ENCODE assay signal across 1 cellular context in the genomic region with DNA sequence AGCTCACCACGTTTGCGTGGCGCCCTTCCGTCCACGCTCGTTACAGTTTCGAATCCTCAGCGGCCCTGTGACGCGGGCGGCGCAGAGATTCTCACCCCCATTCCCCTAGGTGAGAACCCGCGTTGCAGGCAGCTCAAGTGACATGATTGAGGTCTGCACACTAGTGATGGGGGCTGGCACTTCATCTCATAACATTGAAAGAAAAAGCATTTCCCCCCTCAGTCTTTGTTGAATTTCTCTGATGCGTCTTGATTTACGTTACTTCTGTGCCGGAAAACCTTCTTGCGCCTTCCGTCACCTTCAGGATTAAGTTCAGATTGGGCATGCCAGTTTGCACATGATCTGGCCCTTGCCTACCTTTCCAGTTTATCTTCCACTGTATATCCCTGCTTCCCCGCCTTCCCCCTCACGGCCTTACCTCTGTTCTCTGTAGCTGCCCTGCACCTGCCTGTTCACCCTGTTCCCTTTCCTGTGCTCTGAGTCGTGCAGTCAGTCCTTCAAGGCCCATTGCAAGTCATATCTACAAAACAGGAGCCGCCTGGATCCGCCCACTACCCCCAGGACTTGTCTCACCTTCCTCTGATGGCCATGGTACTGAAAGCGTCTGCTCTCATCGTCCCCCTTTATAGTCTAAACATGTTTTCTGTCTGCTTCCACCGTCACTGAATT.
TF ChIP-seq lines count a peak whose summit lies in the region.

No MANE protein-coding gene starts in this region.

TF ChIP-seq in K562, 482 proteins besides CTCF, POLR2A, EP300 and RAD21 (continued from another document):
- TF ChIP-seq, protein P1, sequence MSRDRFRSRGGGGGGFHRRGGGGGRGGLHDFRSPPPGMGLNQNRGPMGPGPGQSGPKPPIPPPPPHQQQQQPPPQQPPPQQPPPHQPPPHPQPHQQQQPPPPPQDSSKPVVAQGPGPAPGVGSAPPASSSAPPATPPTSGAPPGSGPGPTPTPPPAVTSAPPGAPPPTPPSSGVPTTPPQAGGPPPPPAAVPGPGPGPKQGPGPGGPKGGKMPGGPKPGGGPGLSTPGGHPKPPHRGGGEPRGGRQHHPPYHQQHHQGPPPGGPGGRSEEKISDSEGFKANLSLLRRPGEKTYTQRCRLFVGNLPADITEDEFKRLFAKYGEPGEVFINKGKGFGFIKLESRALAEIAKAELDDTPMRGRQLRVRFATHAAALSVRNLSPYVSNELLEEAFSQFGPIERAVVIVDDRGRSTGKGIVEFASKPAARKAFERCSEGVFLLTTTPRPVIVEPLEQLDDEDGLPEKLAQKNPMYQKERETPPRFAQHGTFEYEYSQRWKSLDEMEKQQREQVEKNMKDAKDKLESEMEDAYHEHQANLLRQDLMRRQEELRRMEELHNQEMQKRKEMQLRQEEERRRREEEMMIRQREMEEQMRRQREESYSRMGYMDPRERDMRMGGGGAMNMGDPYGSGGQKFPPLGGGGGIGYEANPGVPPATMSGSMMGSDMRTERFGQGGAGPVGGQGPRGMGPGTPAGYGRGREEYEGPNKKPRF (IDR thresholded peaks at IDR 0.05; ENCODE audit: low read depth, low read length), result no peak
- TF ChIP-seq PCBP2 (IDR thresholded peaks at IDR 0.05; ENCODE audit: low read depth, low read length, poor library complexity, severe bottlenecking) (no peak), TCF3 (CRISPR knock-in tag; IDR thresholded peaks at IDR 0.05) (0 out of 2 replicates have a peak, but pooled peaks have one; percentile 9), ZNF124 (CRISPR knock-in tag; IDR thresholded peaks at IDR 0.05) (no peak), BHLHE40 (IDR thresholded peaks at IDR 0.05; ENCODE audit: low read length) (no peak), WHSC1 (IDR thresholded peaks at IDR 0.05; ENCODE audit: low read length) (no peak), MBD2 (IDR thresholded peaks at IDR 0.05; ENCODE audit: borderline replicate concordance, low read depth) (no peak), XRCC3 (IDR thresholded peaks at IDR 0.05) (no peak), CBX8 (IDR thresholded peaks at IDR 0.05; ENCODE audit: borderline replicate concordance, extremely low read depth, low read depth, low read length, poor library complexity, severe bottlenecking) (no peak), CHD1 (IDR thresholded peaks at IDR 0.05; ENCODE audit: low read length) (no peak), TBP (optimal IDR thresholded peaks at IDR 0.05; ENCODE audit: low read depth, low read length) (no peak), KDM4B (IDR thresholded peaks at IDR 0.05; ENCODE audit: borderline replicate concordance in 2 of 2, low read depth in 1 of 2) (no peak), ZFX (CRISPR knock-in tag; IDR thresholded peaks at IDR 0.05) (no peak), MIER1 (IDR thresholded peaks at IDR 0.05; ENCODE audit: low read depth) (no peak), MYNN (IDR thresholded peaks at IDR 0.05) (no peak), MYNN (CRISPR knock-in tag; IDR thresholded peaks at IDR 0.05) (no peak), CBX5 (IDR thresholded peaks at IDR 0.05; ENCODE audit: borderline replicate concordance, low read depth) (no peak), MCM7 (IDR thresholded peaks at IDR 0.05) (no peak), ZNF780A (CRISPR knock-in tag; IDR thresholded peaks at IDR 0.05) (no peak), ZBED1 (IDR thresholded peaks at IDR 0.05) (no peak), CBFA2T2 (conservative IDR thresholded peaks at IDR 0.05) (no peak), PCBP1 (IDR thresholded peaks at IDR 0.05; ENCODE audit: low read depth, low read length, poor library complexity, severe bottlenecking) (no peak), EGR1 (conservative IDR thresholded peaks at IDR 0.05) (peak; percentile 18; the same call in 1 of the 2 replicates), ZNF561 (CRISPR knock-in tag; conservative IDR thresholded peaks at IDR 0.05) (no peak), ELF2 (CRISPR knock-in tag; IDR thresholded peaks at IDR 0.05) (no peak), FOXA1 (IDR thresholded peaks at IDR 0.05; ENCODE audit: borderline replicate concordance) (no peak), ZNF3 (CRISPR knock-in tag; IDR thresholded peaks at IDR 0.05) (no peak), ZKSCAN3 (CRISPR knock-in tag; IDR thresholded peaks at IDR 0.05) (no peak), ZNF445 (CRISPR knock-in tag; IDR thresholded peaks at IDR 0.05; ENCODE audit: low read depth) (no peak), POLR2B (IDR thresholded peaks at IDR 0.05; ENCODE audit: low read depth, partially characterized antibody) (peak; percentile 53)
- TF ChIP-seq, protein P2, sequence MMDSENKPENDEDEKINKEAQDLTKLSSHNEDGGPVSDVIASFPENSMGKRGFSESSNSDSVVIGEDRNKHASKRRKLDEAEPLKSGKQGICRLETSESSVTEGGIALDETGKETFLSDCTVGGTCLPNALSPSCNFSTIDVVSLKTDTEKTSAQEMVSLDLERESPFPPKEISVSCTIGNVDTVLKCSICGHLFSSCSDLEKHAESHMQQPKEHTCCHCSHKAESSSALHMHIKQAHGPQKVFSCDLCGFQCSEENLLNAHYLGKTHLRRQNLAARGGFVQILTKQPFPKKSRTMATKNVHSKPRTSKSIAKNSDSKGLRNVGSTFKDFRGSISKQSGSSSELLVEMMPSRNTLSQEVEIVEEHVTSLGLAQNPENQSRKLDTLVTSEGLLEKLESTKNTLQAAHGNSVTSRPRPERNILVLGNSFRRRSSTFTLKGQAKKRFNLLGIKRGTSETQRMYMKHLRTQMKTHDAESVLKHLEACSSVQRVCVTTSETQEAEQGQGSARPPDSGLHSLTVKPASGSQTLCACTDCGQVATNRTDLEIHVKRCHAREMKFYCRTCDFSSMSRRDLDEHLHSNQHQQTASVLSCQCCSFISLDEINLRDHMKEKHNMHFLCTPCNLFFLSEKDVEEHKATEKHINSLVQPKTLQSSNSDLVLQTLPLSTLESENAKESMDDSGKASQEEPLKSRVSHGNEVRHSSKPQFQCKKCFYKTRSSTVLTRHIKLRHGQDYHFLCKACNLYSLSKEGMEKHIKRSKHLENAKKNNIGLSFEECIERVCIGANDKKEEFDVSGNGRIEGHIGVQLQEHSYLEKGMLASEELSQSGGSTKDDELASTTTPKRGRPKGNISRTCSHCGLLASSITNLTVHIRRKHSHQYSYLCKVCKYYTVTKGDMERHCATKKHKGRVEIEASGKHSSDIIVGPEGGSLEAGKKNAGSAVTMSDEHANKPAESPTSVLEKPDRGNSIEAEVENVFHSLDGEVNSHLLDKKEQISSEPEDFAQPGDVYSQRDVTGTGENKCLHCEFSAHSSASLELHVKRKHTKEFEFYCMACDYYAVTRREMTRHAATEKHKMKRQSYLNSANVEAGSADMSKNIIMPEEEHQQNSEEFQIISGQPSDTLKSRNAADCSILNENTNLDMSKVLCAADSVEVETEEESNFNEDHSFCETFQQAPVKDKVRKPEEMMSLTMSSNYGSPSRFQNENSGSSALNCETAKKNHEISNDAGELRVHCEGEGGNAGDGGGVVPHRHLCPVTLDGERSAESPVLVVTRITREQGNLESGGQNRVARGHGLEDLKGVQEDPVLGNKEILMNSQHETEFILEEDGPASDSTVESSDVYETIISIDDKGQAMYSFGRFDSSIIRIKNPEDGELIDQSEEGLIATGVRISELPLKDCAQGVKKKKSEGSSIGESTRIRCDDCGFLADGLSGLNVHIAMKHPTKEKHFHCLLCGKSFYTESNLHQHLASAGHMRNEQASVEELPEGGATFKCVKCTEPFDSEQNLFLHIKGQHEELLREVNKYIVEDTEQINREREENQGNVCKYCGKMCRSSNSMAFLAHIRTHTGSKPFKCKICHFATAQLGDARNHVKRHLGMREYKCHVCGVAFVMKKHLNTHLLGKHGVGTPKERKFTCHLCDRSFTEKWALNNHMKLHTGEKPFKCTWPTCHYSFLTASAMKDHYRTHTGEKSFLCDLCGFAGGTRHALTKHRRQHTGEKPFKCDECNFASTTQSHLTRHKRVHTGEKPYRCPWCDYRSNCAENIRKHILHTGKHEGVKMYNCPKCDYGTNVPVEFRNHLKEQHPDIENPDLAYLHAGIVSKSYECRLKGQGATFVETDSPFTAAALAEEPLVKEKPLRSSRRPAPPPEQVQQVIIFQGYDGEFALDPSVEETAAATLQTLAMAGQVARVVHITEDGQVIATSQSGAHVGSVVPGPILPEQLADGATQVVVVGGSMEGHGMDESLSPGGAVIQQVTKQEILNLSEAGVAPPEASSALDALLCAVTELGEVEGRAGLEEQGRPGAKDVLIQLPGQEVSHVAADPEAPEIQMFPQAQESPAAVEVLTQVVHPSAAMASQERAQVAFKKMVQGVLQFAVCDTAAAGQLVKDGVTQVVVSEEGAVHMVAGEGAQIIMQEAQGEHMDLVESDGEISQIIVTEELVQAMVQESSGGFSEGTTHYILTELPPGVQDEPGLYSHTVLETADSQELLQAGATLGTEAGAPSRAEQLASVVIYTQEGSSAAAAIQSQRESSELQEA (IDR thresholded peaks at IDR 0.05; ENCODE audit: low read depth), result no peak
- TF ChIP-seq, protein P3, sequence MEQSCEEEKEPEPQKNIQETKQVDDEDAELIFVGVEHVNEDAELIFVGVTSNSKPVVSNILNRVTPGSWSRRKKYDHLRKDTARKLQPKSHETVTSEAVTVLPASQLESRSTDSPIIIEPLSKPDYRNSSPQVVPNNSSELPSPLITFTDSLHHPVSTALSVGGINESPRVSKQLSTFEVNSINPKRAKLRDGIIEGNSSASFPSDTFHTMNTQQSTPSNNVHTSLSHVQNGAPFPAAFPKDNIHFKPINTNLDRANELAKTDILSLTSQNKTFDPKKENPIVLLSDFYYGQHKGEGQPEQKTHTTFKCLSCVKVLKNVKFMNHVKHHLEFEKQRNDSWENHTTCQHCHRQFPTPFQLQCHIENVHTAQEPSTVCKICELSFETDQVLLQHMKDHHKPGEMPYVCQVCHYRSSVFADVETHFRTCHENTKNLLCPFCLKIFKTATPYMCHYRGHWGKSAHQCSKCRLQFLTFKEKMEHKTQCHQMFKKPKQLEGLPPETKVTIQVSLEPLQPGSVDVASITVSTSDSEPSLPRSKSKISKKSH (CRISPR knock-in tag; IDR thresholded peaks at IDR 0.05), result no peak
- TF ChIP-seq, protein P4, sequence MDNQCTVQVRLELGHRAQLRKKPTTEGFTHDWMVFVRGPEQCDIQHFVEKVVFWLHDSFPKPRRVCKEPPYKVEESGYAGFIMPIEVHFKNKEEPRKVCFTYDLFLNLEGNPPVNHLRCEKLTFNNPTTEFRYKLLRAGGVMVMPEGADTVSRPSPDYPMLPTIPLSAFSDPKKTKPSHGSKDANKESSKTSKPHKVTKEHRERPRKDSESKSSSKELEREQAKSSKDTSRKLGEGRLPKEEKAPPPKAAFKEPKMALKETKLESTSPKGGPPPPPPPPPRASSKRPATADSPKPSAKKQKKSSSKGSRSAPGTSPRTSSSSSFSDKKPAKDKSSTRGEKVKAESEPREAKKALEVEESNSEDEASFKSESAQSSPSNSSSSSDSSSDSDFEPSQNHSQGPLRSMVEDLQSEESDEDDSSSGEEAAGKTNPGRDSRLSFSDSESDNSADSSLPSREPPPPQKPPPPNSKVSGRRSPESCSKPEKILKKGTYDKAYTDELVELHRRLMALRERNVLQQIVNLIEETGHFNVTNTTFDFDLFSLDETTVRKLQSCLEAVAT (IDR thresholded peaks at IDR 0.05), result peak in 1 of 2 experiments; percentile 67; a peak in 1 of 4 replicates
- TF ChIP-seq, protein P5, sequence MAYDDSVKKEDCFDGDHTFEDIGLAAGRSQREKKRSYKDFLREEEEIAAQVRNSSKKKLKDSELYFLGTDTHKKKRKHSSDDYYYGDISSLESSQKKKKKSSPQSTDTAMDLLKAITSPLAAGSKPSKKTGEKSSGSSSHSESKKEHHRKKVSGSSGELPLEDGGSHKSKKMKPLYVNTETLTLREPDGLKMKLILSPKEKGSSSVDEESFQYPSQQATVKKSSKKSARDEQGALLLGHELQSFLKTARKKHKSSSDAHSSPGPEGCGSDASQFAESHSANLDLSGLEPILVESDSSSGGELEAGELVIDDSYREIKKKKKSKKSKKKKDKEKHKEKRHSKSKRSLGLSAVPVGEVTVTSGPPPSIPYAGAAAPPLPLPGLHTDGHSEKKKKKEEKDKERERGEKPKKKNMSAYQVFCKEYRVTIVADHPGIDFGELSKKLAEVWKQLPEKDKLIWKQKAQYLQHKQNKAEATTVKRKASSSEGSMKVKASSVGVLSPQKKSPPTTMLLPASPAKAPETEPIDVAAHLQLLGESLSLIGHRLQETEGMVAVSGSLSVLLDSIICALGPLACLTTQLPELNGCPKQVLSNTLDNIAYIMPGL (CRISPR knock-in tag; IDR thresholded peaks at IDR 0.05), result 0 out of 2 replicates have a peak, but pooled peaks have one; percentile 39
- TF ChIP-seq, protein P6, sequence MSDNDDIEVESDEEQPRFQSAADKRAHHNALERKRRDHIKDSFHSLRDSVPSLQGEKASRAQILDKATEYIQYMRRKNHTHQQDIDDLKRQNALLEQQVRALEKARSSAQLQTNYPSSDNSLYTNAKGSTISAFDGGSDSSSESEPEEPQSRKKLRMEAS (CRISPR knock-in tag; IDR thresholded peaks at IDR 0.05), result no peak; the same call in 1 of the 2 replicates
- TF ChIP-seq, protein P7, sequence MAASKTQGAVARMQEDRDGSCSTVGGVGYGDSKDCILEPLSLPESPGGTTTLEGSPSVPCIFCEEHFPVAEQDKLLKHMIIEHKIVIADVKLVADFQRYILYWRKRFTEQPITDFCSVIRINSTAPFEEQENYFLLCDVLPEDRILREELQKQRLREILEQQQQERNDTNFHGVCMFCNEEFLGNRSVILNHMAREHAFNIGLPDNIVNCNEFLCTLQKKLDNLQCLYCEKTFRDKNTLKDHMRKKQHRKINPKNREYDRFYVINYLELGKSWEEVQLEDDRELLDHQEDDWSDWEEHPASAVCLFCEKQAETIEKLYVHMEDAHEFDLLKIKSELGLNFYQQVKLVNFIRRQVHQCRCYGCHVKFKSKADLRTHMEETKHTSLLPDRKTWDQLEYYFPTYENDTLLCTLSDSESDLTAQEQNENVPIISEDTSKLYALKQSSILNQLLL (CRISPR knock-in tag; IDR thresholded peaks at IDR 0.05; ENCODE audit: borderline replicate concordance), result no peak
- TF ChIP-seq, protein P8, sequence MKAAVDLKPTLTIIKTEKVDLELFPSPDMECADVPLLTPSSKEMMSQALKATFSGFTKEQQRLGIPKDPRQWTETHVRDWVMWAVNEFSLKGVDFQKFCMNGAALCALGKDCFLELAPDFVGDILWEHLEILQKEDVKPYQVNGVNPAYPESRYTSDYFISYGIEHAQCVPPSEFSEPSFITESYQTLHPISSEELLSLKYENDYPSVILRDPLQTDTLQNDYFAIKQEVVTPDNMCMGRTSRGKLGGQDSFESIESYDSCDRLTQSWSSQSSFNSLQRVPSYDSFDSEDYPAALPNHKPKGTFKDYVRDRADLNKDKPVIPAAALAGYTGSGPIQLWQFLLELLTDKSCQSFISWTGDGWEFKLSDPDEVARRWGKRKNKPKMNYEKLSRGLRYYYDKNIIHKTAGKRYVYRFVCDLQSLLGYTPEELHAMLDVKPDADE (conservative IDR thresholded peaks at IDR 0.05; ENCODE audit: control insufficient read depth, low read depth, low read length), result no peak
